10 cellular contexts compared by ENCODE assay signal in the genomic region with DNA sequence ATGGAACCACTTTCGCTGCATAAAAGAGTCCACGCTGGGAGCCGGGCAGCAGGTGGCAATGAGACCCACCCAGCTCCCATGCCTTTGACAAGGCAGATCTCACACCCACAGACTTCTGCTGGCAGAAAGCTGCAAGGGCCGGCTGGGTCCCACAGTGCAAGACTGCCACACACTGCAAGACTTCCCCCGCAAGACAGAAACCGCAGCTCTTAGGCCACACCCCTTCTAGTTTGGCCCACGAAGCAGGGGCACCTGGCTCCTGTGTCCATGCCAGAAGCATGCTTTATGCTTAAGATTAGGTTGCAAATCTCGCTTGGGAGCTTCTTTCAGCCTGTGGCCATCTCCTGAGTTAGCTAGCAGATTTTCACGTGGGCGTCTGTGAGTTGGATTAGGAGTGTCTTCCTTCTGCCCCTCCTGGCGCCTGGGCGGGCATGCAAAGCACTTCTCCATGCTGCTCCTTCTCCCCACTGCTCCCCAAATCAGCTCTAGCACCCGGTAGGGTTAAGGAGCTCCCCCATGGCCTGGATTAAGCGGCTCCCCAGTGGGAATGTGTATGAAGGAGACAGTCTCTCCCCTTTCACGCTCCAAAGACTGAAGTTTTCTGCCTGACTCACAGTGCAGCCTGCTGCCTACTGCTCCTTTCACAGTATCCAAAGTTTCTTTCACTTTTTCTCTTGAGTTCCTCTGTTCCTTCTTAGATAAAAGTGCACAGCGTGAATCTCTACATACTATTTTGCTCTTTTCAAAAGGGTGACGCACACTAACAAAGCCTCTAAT. TPM values are rescaled to one million over a fixed set of nuclear protein-coding genes. Genes with fewer than 3 reads are reported as not detected.
DNase-seq lines count a peak whose midpoint lies in the region; ATAC-seq and TF ChIP-seq lines count a peak whose summit lies in the region.
"Had no signal": no experiment of that assay in that cellular context is flagged by ENCODE, and none has a peak within 500 bp of the region (broad histone marks: within the 10 kb centered on the region; RNA-seq: fewer than 3 reads in every experiment).

No MANE protein-coding gene starts in this region.

- H3K4me2 ChIP-seq in osteoblast (ENCODE audit: insufficient read depth, low read length) = peak overlapping the region; percentile 96

- 69% methylated on average over 11 of the region's 17 CpGs for WGBS in esophagus muscularis mucosa

- peaks cover 36% of the 10 kb centered on the region for H3K79me2 ChIP-seq in osteoblast (ENCODE audit: insufficient read depth, low read length)

- H3K4me3 ChIP-seq in NB4 (ENCODE audit: low read depth, low read length) (no peak overlapping the region), esophagus muscularis mucosa (peak overlapping the region; percentile 23 to 41 (median 28)), osteoblast (ENCODE audit: insufficient read depth, low read length) (peak overlapping the region; percentile 74)

- H3K36me3 ChIP-seq in esophagus muscularis mucosa = no peaks in the 10 kb centered on the region
- H3K36me3 ChIP-seq in osteoblast (ENCODE audit: insufficient read depth, low read length) = no peaks in the 10 kb centered on the region

- H3K27ac ChIP-seq in esophagus muscularis mucosa (replicated peaks in 1 of 4) (peak overlapping the region in 3 of 4 donors; percentile 32 to 54 (median 47)), osteoblast (ENCODE audit: low read depth, low read length) (peak overlapping the region; percentile 75)
- H3K27ac ChIP-seq: VCaP had no signal

- H3K4me1 ChIP-seq in esophagus muscularis mucosa (peaks cover 0 to 9% (median 4%) of the 10 kb centered on the region in 4 donors), osteoblast (ENCODE audit: insufficient read depth, low read length) (peaks cover 35% of the 10 kb centered on the region)

- H2AFZ ChIP-seq in osteoblast (ENCODE audit: low read length) = peak overlapping the region; percentile 90

- no peaks in the 10 kb centered on the region for H4K20me1 ChIP-seq in osteoblast (ENCODE audit: insufficient read depth, low read length)

- TF ChIP-seq POLR2A in NB4 (IDR thresholded peaks at IDR 0.05; ENCODE audit: extremely low read depth, insufficient read length) = no peak
- no peak for TF ChIP-seq POLR2A in esophagus muscularis mucosa (IDR thresholded peaks at IDR 0.05; ENCODE audit: low read depth)

- intact Hi-C loops in esophagus muscularis mucosa (cut with DNase I) = no loop called here

- no peak for ATAC-seq in GM18498 (IDR thresholded peaks at IDR 0.05; ENCODE audit: unreplicated experiment)

- H3K27me3 ChIP-seq in esophagus muscularis mucosa (no peaks in the 10 kb centered on the region), osteoblast (ENCODE audit: insufficient read depth, low read length) (no peaks in the 10 kb centered on the region)

- no peak for TF ChIP-seq EP300 in esophagus muscularis mucosa (IDR thresholded peaks at IDR 0.05)

- no peak for TF ChIP-seq CTCF in NB4 (IDR thresholded peaks at IDR 0.05; ENCODE audit: low read depth, low read length)
- no peak for TF ChIP-seq CTCF in esophagus muscularis mucosa (IDR thresholded peaks at IDR 0.05)
- peak; percentile 9 for TF ChIP-seq CTCF in osteoblast (IDR thresholded peaks at IDR 0.05; ENCODE audit: extremely low read depth, low read depth, low read length)

- DNase-seq in Ammon's horn (ENCODE audit: low spot score) = peak; percentile 22
- peak; percentile 15 for DNase-seq in NB4 (ENCODE audit: low read depth)
- DNase-seq in esophagus muscularis mucosa (ENCODE audit: extremely low spot score) = no peak
- DNase-seq in osteoblast (ENCODE audit: insufficient read length, low spot score, missing footprints) = peak; percentile 88
- DNase-seq in OCI-M2 (lab: John Stamatoyannopoulos, UW; ENCODE audit: unreplicated experiment) = no peak
- DNase-seq in cerebellar cortex (ENCODE audit: low spot score) = no peak
- no peak for DNase-seq in NCI-H524 treated with DMSO at 0.1 percent for 48 hours (lab: John Stamatoyannopoulos, UW)
- DNase-seq: glutamatergic neuron had no signal

- H3K9me3 ChIP-seq in esophagus muscularis mucosa = peaks cover 0 to 10% (median 5%) of the 10 kb centered on the region in 4 donors
- H3K9me3 ChIP-seq in osteoblast (ENCODE audit: low read depth, low read length) = no peaks in the 10 kb centered on the region

RNA-seq across cellular contexts. Expression of gene GPC6, which starts 17.7 kb away (rescaled TPM):
- total RNA-seq in esophagus muscularis mucosa = 10 to 100 TPM in 3 of 4 donors, 1 to 10 TPM in 1; 6.5 to 17.2 (median 13.5) TPM
- 77.8 and 98.1 TPM in 2 replicates for total RNA-seq in osteoblast

Comparison
In these comparisons a context has a peak if more than half of its experiments do, and no peak if none do; other contexts are left out.
1. DNase-seq: peak in Ammon's horn (single experiment), NB4 (single experiment) and osteoblast (single experiment); none in esophagus muscularis mucosa (single experiment), OCI-M2 (single experiment), cerebellar cortex (single experiment) and NCI-H524 treated with DMSO at 0.1 percent for 48 hours (single experiment).